In genomic region chr22:49852898-49853894, GRCh38 we compare ENCODE assay signal across 8 cellular contexts. TPM values are rescaled to one million over a fixed set of nuclear protein-coding genes. Genes with fewer than 3 reads are reported as not detected.
DNase-seq lines count a peak whose midpoint lies in the region; ATAC-seq and TF ChIP-seq lines count a peak whose summit lies in the region.

TSS of gene ZBED4 (plus strand) at chr22:49853844. CDS start at chr22:49883663, 29,819 bp downstream.

- in situ Hi-C loops in astrocyte of the cerebellum (cut with HindIII; ENCODE audit: low sequenced_read_pairs): no loop called here

- H3K4me1 ChIP-seq in vagina: peaks cover 32% of the 10 kb centered on the region

- DNase-seq in NCI-H2081 (lab: John Stamatoyannopoulos, UW) (peak; percentile 92 to 93), T-helper 9 cell (peak; percentile 95), astrocyte of the cerebellum (ENCODE audit: low read depth) (peak; percentile 87), hepatic stellate cell (ENCODE audit: low spot score) (peak; percentile 99), putamen (ENCODE audit: low spot score) (peak; percentile 97), vagina (ENCODE audit: extremely low spot score in 2 of 2) (peak in 1 of 2 donors; percentile 92)

- TF ChIP-seq POLR2A in vagina (IDR thresholded peaks at IDR 0.05): peak in 1 of 2 donors; percentile 85

- intact Hi-C loops in vagina (cut with DNase I): loop anchor here (5.0 kb wide), 1 partner anchor 64 kb away; the partner anchor contains the start of genes ALG12 and CRELD2

- H3K27me3 ChIP-seq in vagina: peaks cover 9% of the 10 kb centered on the region

- peak within 1 kb of the TSS; percentile 88 for H3K27ac ChIP-seq in vagina

- H3K4me3 ChIP-seq in astrocyte of the cerebellum (ENCODE audit: low read depth, low read length) (peak within 1 kb of the TSS; percentile 78), vagina (peak within 1 kb of the TSS; percentile 75 to 92)

- no peaks in the 10 kb centered on the region for H3K36me3 ChIP-seq in vagina

- no peak for TF ChIP-seq CTCF in astrocyte of the cerebellum (IDR thresholded peaks at IDR 0.05; ENCODE audit: low read depth, low read length, missing control alignments)
- TF ChIP-seq CTCF in vagina (IDR thresholded peaks at IDR 0.05): no peak

- ATAC-seq in GM18511 (IDR thresholded peaks at IDR 0.05; ENCODE audit: unreplicated experiment): peak; percentile 82
- ATAC-seq in HG02981 (IDR thresholded peaks at IDR 0.05; ENCODE audit: unreplicated experiment): peak; percentile 68

- no peaks in the 10 kb centered on the region for H3K9me3 ChIP-seq in vagina

RNA-seq across cellular contexts. Expression of gene ZBED4, which starts in this region (rescaled TPM):
- 9.1 TPM for total RNA-seq in vagina
